In the genomic region with DNA sequence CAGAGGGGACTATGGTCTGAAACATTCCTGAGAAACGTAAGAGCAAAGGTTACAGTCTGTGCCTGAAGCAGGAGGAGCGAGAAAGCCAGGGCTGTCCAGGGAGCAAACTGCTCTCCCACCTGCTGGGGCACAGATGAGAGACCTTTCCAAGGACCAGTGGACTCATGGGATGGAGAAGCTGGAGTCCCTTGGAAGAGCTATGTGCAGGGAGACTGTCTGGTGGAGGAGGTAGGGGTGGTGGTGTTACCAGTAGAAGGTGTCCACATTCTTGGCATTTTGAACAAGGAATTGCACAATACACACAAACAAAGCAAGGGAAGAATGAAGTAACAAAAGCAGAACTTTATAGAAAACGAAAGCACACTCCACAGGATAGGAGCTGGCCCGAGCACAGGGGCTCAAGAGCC, we compare ENCODE assay signal across 20 cellular contexts.
A peak's percentile ranks its signal among the peaks of the same experiment; 100 is the strongest.
DNase-seq lines count a peak whose midpoint lies in the region; ATAC-seq, FAIRE-seq and TF ChIP-seq lines count a peak whose summit lies in the region.
"Had no signal": no experiment of that assay in that cellular context is flagged by ENCODE, and none has a peak within 500 bp of the region (broad histone marks: within the 10 kb centered on the region; RNA-seq: fewer than 3 reads in every experiment).

No MANE protein-coding gene starts in this region.

- H3K4me1 Mint-ChIP-seq in activated CD8-positive, alpha-beta T cell treated with anti-CD3 and anti-CD28 coated beads for 36 hours (ENCODE audit: low read depth): no peaks in the 10 kb centered on the region
- H3K4me1 Mint-ChIP-seq: activated naive CD4-positive, alpha-beta T cell treated with anti-CD3 and anti-CD28 coated beads, Interleukin-2, amount 10 ng/mL, durations not matched to agents 7 days and 5 days had no signal

- no peak overlapping the region for H3K4me2 ChIP-seq in mammary epithelial cell (ENCODE audit: insufficient read depth, low read depth, low read length)

- WGBS in mammary epithelial cell (ENCODE audit: low coverage, missing lambda C conversion rate): 30% methylated on average over 4 of the region's 4 CpGs

- H3K27me3 Mint-ChIP-seq in activated CD8-positive, alpha-beta T cell treated with anti-CD3 and anti-CD28 coated beads for 36 hours: peaks cover 3% of the 10 kb centered on the region

- FAIRE-seq in GM19239 (lab: Jason Lieb, UNC): no peak
- FAIRE-seq: urothelium cell line had no signal

- H3K4me3 Mint-ChIP-seq in activated CD8-positive, alpha-beta T cell treated with anti-CD3 and anti-CD28 coated beads for 36 hours: no peak overlapping the region
- H3K4me3 Mint-ChIP-seq: activated naive CD4-positive, alpha-beta T cell treated with anti-CD3 and anti-CD28 coated beads, Interleukin-2, amount 10 ng/mL, durations not matched to agents 7 days and 5 days; stimulated activated naive B cell treated with anti-CD40 and anti-IgM and Interleukin-4, amounts not matched to agents 10 μg/mL and 1 μg/mL and 100 μg/mL, for 72 hours; T-helper 17 cell had no signal

- CTCF ChIA-PET in mammary epithelial cell (lab: Charles Lee; ENCODE audit: low non-redundant PET): no interaction called here
- CTCF ChIA-PET in activated CD8-positive, alpha-beta T cell treated with anti-CD3 and anti-CD28 coated beads for 36 hours (lab: Charles Lee): no interaction called here

- H3K9ac ChIP-seq in mammary epithelial cell (ENCODE audit: insufficient read depth, low read length): no peak overlapping the region

- in situ Hi-C loops in mammary epithelial cell (cut with MboI; ENCODE audit: low sequenced_read_pairs in 2 of 2): no loop called here

- no peaks in the 10 kb centered on the region for H3K36me3 Mint-ChIP-seq in activated CD8-positive, alpha-beta T cell treated with anti-CD3 and anti-CD28 coated beads for 36 hours (ENCODE audit: low read depth)
- H3K36me3 Mint-ChIP-seq: activated naive CD4-positive, alpha-beta T cell treated with anti-CD3 and anti-CD28 coated beads, Interleukin-2, amount 10 ng/mL, durations not matched to agents 7 days and 5 days; stimulated activated naive B cell treated with anti-CD40 and anti-IgM and Interleukin-4, amounts not matched to agents 10 μg/mL and 1 μg/mL and 100 μg/mL, for 72 hours had no signal

- TSS peak; percentile 98 for BruUV-seq in mammary epithelial cell (replicated peaks; lab: Mats Ljungman, UMichigan)

- no peaks in the 10 kb centered on the region for H3K27me3 ChIP-seq in mammary epithelial cell (ENCODE audit: insufficient read depth, low read length)
- no peaks in the 10 kb centered on the region for H3K27me3 ChIP-seq in neutrophil
- H3K27me3 ChIP-seq: brain microvascular endothelial cell had no signal

- no peak for TF ChIP-seq CTCF in mammary epithelial cell (conservative IDR thresholded peaks at IDR 0.05 in 1 of 2, IDR thresholded peaks at IDR 0.05 in 1 of 2; ENCODE audit: extremely low read depth in 1 of 2, insufficient read depth in 1 of 2, low read depth in 1 of 2, low read length in 2 of 2)
- TF ChIP-seq CTCF in neutrophil (IDR thresholded peaks at IDR 0.05): no peak
- no peak for TF ChIP-seq CTCF in activated CD8-positive, alpha-beta T cell treated with anti-CD3 and anti-CD28 coated beads for 36 hours (IDR thresholded peaks at IDR 0.05)

- no peak overlapping the region for H3K27ac Mint-ChIP-seq in activated CD8-positive, alpha-beta T cell treated with anti-CD3 and anti-CD28 coated beads for 36 hours
- H3K27ac Mint-ChIP-seq: activated naive CD4-positive, alpha-beta T cell treated with anti-CD3 and anti-CD28 coated beads, Interleukin-2, amount 10 ng/mL, durations not matched to agents 7 days and 5 days; stimulated activated naive B cell treated with anti-CD40 and anti-IgM and Interleukin-4, amounts not matched to agents 10 μg/mL and 1 μg/mL and 100 μg/mL, for 72 hours; T-helper 17 cell had no signal

- DNase-seq in ELF-1 (ENCODE audit: low read depth, low spot score) (peak; percentile 41), NOMO-1 (lab: John Stamatoyannopoulos, UW; ENCODE audit: unreplicated experiment in 2 of 2) (peak; percentile 64 to 85), mammary epithelial cell (no peak), GM19239 (ENCODE audit: insufficient read length, low spot score) (no peak), NCI-H748 (lab: John Stamatoyannopoulos, UW; ENCODE audit: unreplicated experiment) (no peak)
- DNase-seq in stimulated activated CD4-positive, alpha-beta T cell treated with anti-CD3 and anti-CD28 coated beads, Interleukin-4, amount 100 ng/mL, for 1 hour: no peak
- no peak for DNase-seq in activated CD8-positive, alpha-beta T cell treated with anti-CD3 and anti-CD28 coated beads for 36 hours
- DNase-seq: activated CD4-positive, alpha-beta T cell treated with anti-CD3 and anti-CD28 coated beads for 1 hour; activated naive CD4-positive, alpha-beta T cell treated with anti-CD3 and anti-CD28 coated beads, Interleukin-2, amount 10 ng/mL, durations not matched to agents 7 days and 5 days; brain microvascular endothelial cell; DMS79; effector CD8-positive, alpha-beta T cell; GOT3; mesendoderm; NCI-H1105 treated with DMSO at 0.1 percent for 48 hours; stimulated activated naive B cell treated with anti-CD40 and anti-IgM and Interleukin-4, amounts not matched to agents 10 μg/mL and 1 μg/mL and 100 μg/mL, for 72 hours; T-helper 17 cell had no signal

- H3K79me2 ChIP-seq in mammary epithelial cell (ENCODE audit: insufficient read depth, low read length): no peaks in the 10 kb centered on the region

- no peak for ATAC-seq in activated CD8-positive, alpha-beta T cell treated with anti-CD3 and anti-CD28 coated beads for 36 hours
- ATAC-seq: T-helper 17 cell had no signal

- no peak overlapping the region for H3K27ac ChIP-seq in mammary epithelial cell (ENCODE audit: insufficient read depth, low read depth, low read length)
- H3K27ac ChIP-seq in neutrophil: peak overlapping the region; percentile 73
- H3K27ac ChIP-seq: brain microvascular endothelial cell, skin epidermis had no signal

- H3K4me3 ChIP-seq in mammary epithelial cell (replicated peaks in 1 of 3; ENCODE audit: insufficient read depth in 1 of 3, low read depth in 2 of 3, low read length in 3 of 3) (no peak overlapping the region), neutrophil (ENCODE audit: low read depth in 1 of 2, low read length in 1 of 2) (peak overlapping the region; percentile 50 to 52)
- H3K4me3 ChIP-seq: skin epidermis had no signal

- intact Hi-C loops in mammary epithelial cell (cut with micrococcal nuclease): no loop called here
- intact Hi-C loops in activated CD8-positive, alpha-beta T cell treated with anti-CD3 and anti-CD28 coated beads for 36 hours (cut with micrococcal nuclease): no loop called here

- POLR2A ChIA-PET in activated CD8-positive, alpha-beta T cell treated with anti-CD3 and anti-CD28 coated beads for 36 hours (lab: Charles Lee): no interaction called here

- no peaks in the 10 kb centered on the region for H4K20me1 ChIP-seq in mammary epithelial cell (ENCODE audit: insufficient read depth, low read length)

- H3K4me1 ChIP-seq in mammary epithelial cell (ENCODE audit: insufficient read depth, low read length) (no peaks in the 10 kb centered on the region), neutrophil (ENCODE audit: control insufficient read depth in 1 of 2, insufficient read depth in 1 of 2, low read depth in 1 of 2, low read length in 1 of 2) (peaks cover 22 to 35% of the 10 kb centered on the region in 2 experiments)

- no peaks in the 10 kb centered on the region for H3K9me3 Mint-ChIP-seq in activated CD8-positive, alpha-beta T cell treated with anti-CD3 and anti-CD28 coated beads for 36 hours
- H3K9me3 Mint-ChIP-seq: activated naive CD4-positive, alpha-beta T cell treated with anti-CD3 and anti-CD28 coated beads, Interleukin-2, amount 10 ng/mL, durations not matched to agents 7 days and 5 days had no signal

- no peaks in the 10 kb centered on the region for H3K36me3 ChIP-seq in mammary epithelial cell (ENCODE audit: insufficient read depth, low read length)
- no peaks in the 10 kb centered on the region for H3K36me3 ChIP-seq in neutrophil
- H3K36me3 ChIP-seq: brain microvascular endothelial cell had no signal

- dilution Hi-C loops in mammary epithelial cell (cut with HindIII; ENCODE audit: low sequenced_read_pairs): no loop called here

- peak overlapping the region; percentile 20 for H2AFZ ChIP-seq in mammary epithelial cell (ENCODE audit: low read depth, low read length)

- H3K9me3 ChIP-seq in mammary epithelial cell (replicated peaks; ENCODE audit: insufficient read depth, low read length) (no peaks in the 10 kb centered on the region), neutrophil (no peaks in the 10 kb centered on the region)

Comparison
In these comparisons a context has a peak if more than half of its experiments do, and no peak if none do; other contexts are left out.
1. DNase-seq: peak in ELF-1 (single experiment) and NOMO-1 (2 of 2); none in mammary epithelial cell (single experiment), GM19239 (single experiment), NCI-H748 (single experiment), stimulated activated CD4-positive, alpha-beta T cell treated with anti-CD3 and anti-CD28 coated beads, Interleukin-4, amount 100 ng/mL, for 1 hour (single experiment) and activated CD8-positive, alpha-beta T cell treated with anti-CD3 and anti-CD28 coated beads for 36 hours (single experiment).
2. H3K4me3 ChIP-seq: peak in neutrophil (2 of 2); none in mammary epithelial cell (0 of 3).